ENCODE assay signal across 15 cellular contexts in the genomic region with DNA sequence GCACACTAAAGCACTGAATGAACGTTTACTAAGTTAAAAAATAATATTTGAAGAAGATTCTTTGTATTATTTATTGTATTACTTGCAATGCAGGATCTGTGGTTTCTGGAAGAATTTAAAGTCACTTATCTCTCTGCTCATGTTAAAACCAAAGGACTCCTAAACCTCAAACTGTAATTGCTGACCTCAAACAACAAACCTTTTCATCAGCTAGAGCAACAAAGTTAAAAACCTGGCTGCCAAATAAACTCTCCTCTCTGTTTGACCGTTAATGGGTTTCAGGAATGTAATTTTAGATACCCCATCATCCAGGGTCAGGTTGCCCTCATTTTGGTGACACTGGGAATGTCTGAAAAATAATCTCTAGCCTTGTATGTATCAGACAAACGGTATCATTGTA.
DNase-seq lines count a peak whose midpoint lies in the region; ATAC-seq and TF ChIP-seq lines count a peak whose summit lies in the region.
"Had no signal": no experiment of that assay in that cellular context is flagged by ENCODE, and none has a peak within 500 bp of the region (broad histone marks: within the 10 kb centered on the region; RNA-seq: fewer than 3 reads in every experiment).

No MANE protein-coding gene starts in this region.

- no peak for DNase-seq in GM23248
- DNase-seq in RPMI7951 (ENCODE audit: low read depth): peak; percentile 68
- peak; percentile 10 for DNase-seq in esophagus muscularis mucosa (ENCODE audit: extremely low spot score)
- DNase-seq in progenitor cell of endocrine pancreas (ENCODE audit: low spot score, unreplicated experiment): no peak
- no peak for DNase-seq in NCI-H82 treated with DMSO at 0.1 percent for 48 hours (lab: John Stamatoyannopoulos, UW; ENCODE audit: unreplicated experiment)
- no peak for DNase-seq in inferior parietal cortex (ENCODE audit: extremely low spot score)
- no peak for DNase-seq in A673 (ENCODE audit: low spot score)
- DNase-seq: activated CD4-positive, alpha-beta T cell treated with anti-CD3 and anti-CD28 coated beads for 48 hours; anterior cingulate cortex; left ventricle myocardium inferior; NCI-H1417 treated with DMSO at 0.1 percent for 48 hours; SHP77 treated with DMSO at 0.1 percent for 48 hours; small intestine had no signal

- no peaks in the 10 kb centered on the region for H3K27me3 Mint-ChIP-seq in progenitor cell of endocrine pancreas

- no peak overlapping the region for H3K4me3 Mint-ChIP-seq in progenitor cell of endocrine pancreas (ENCODE audit: low read depth)

- H3K27ac Mint-ChIP-seq in progenitor cell of endocrine pancreas: peak overlapping the region; percentile 10

- WGBS in GM23248 (ENCODE audit: low coverage in 1 of 2, low lambda C conversion rate in 2 of 2, missing lambda C conversion rate in 2 of 2), 2 experiments: 5% methylated on average over 3 of the region's 3 CpGs
- 46% methylated on average over 3 of the region's 3 CpGs for WGBS in esophagus muscularis mucosa

- peak overlapping the region; percentile 65 for H3K27ac ChIP-seq in GM23248
- H3K27ac ChIP-seq in esophagus muscularis mucosa (replicated peaks in 1 of 4): no peak overlapping the region
- H3K27ac ChIP-seq in A673 (ENCODE audit: low read depth, low read length, poor library complexity, severe bottlenecking): no peak overlapping the region
- H3K27ac ChIP-seq: foreskin keratinocyte, left ventricle myocardium inferior had no signal

- H3K36me3 Mint-ChIP-seq in progenitor cell of endocrine pancreas (ENCODE audit: insufficient read depth): peaks cover 1% of the 10 kb centered on the region

- H3F3A ChIP-seq in GM23248 (ENCODE audit: insufficient read depth): peaks cover 22% of the 10 kb centered on the region

- TF ChIP-seq POLR2A in esophagus muscularis mucosa (IDR thresholded peaks at IDR 0.05; ENCODE audit: low read depth): no peak

- H3K4me3 ChIP-seq in GM23248: peak overlapping the region; percentile 19; the same call in 1 of the 2 replicates
- no peak overlapping the region for H3K4me3 ChIP-seq in esophagus muscularis mucosa
- H3K4me3 ChIP-seq in A673 (ENCODE audit: low read depth, low read length, poor library complexity, severe bottlenecking): no peak overlapping the region
- H3K4me3 ChIP-seq: left ventricle myocardium inferior had no signal

- TF ChIP-seq CTCF in esophagus muscularis mucosa (IDR thresholded peaks at IDR 0.05) (no peak), progenitor cell of endocrine pancreas (IDR thresholded peaks at IDR 0.05; ENCODE audit: unreplicated experiment) (no peak), A673 (conservative IDR thresholded peaks at IDR 0.05; ENCODE audit: low read depth, low read length) (no peak)

- no peaks in the 10 kb centered on the region for H3K79me2 ChIP-seq in GM23248 (ENCODE audit: insufficient read depth)

- peak overlapping the region; percentile 79 for H3K4me2 ChIP-seq in GM23248 (ENCODE audit: unreplicated experiment)

- BruUV-seq in A673 (replicated peaks; lab: Mats Ljungman, UMichigan): no TSS peak

- H3K4me1 ChIP-seq in GM23248 (ENCODE audit: insufficient read depth): peaks cover 24% of the 10 kb centered on the region
- no peaks in the 10 kb centered on the region for H3K4me1 ChIP-seq in esophagus muscularis mucosa
- peaks cover 16% of the 10 kb centered on the region for H3K4me1 ChIP-seq in A673 (ENCODE audit: insufficient read depth, low read length, poor library complexity, severe bottlenecking)

- no peak for ATAC-seq in HG03280 (IDR thresholded peaks at IDR 0.05; ENCODE audit: unreplicated experiment)

- H3K9me3 ChIP-seq in GM23248 (ENCODE audit: low read depth) (no peaks in the 10 kb centered on the region), esophagus muscularis mucosa (peaks cover 0 to 6% (median 0%) of the 10 kb centered on the region in 4 donors), A673 (ENCODE audit: low read depth, low read length, poor library complexity, severe bottlenecking) (peaks cover 11% of the 10 kb centered on the region)

- CTCF ChIA-PET in A673 (lab: Charles Lee): no interaction called here

- peak overlapping the region; percentile 37 for H3K9ac ChIP-seq in GM23248

- peak overlapping the region; percentile 47 for H2AFZ ChIP-seq in GM23248

- TF ChIP-seq EP300 in esophagus muscularis mucosa (IDR thresholded peaks at IDR 0.05): no peak

- POLR2A ChIA-PET in A673 (lab: Charles Lee; ENCODE audit: low non-redundant PET): no interaction called here

- in situ Hi-C loops in GM23248 (cut with MboI): no loop called here

- peaks cover 4% of the 10 kb centered on the region for H3K9me3 Mint-ChIP-seq in progenitor cell of endocrine pancreas (ENCODE audit: low read depth)

- no peaks in the 10 kb centered on the region for H3K27me3 ChIP-seq in GM23248 (replicated peaks; ENCODE audit: insufficient read depth)
- no peaks in the 10 kb centered on the region for H3K27me3 ChIP-seq in esophagus muscularis mucosa
- no peaks in the 10 kb centered on the region for H3K27me3 ChIP-seq in A673 (replicated peaks; ENCODE audit: insufficient read depth, low read depth, low read length, poor library complexity)
- H3K27me3 ChIP-seq: foreskin keratinocyte had no signal

- peaks cover 17% of the 10 kb centered on the region for H3K4me1 Mint-ChIP-seq in progenitor cell of endocrine pancreas (ENCODE audit: low read depth)

- intact Hi-C loops in esophagus muscularis mucosa (cut with DNase I) (no loop called here), A673 (cut with micrococcal nuclease; ENCODE audit: unreplicated experiment) (no loop called here)

- no peaks in the 10 kb centered on the region for H3K9me2 ChIP-seq in GM23248 (ENCODE audit: insufficient read depth)

- no peaks in the 10 kb centered on the region for H4K20me1 ChIP-seq in GM23248 (ENCODE audit: insufficient read depth)

- no peaks in the 10 kb centered on the region for H3K36me3 ChIP-seq in GM23248 (ENCODE audit: low read depth)
- H3K36me3 ChIP-seq in esophagus muscularis mucosa: no peaks in the 10 kb centered on the region
- peaks cover 28% of the 10 kb centered on the region for H3K36me3 ChIP-seq in A673 (ENCODE audit: insufficient read depth, low read length, poor library complexity, severe bottlenecking)
- H3K36me3 ChIP-seq: left ventricle myocardium inferior had no signal

Comparison
In these comparisons a context has a peak if more than half of its experiments do, and no peak if none do; other contexts are left out.
1. DNase-seq: peak in RPMI7951 (single experiment) and esophagus muscularis mucosa (single experiment); none in GM23248 (single experiment), progenitor cell of endocrine pancreas (single experiment), NCI-H82 treated with DMSO at 0.1 percent for 48 hours (single experiment), inferior parietal cortex (single experiment) and A673 (single experiment).